22 cellular contexts compared by ENCODE assay signal in the genomic region with DNA sequence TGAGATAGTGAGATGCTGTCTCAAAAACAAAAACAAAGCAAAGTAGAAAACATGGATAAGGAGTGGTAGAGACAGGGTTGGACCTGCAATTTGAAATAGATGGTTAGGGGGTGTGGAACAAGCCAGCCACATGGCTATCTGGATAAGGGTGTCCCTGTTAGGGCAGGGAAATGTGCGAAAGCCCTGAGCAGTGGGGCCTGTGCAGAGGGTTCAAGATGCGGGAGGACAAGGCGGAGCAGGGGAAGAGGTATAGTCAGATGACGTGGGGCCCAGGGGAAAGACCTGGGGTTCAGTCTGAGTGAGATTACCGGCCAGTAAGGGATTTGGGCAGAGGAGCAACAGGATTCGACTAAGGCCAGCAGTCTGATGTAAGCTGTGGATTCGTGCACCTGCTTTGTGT. TPM values are rescaled to one million over a fixed set of nuclear protein-coding genes. Genes with fewer than 3 reads are reported as not detected.
DNase-seq lines count a peak whose midpoint lies in the region; ATAC-seq, FAIRE-seq and TF ChIP-seq lines count a peak whose summit lies in the region.
"Had no signal": no experiment of that assay in that cellular context is flagged by ENCODE, and none has a peak within 500 bp of the region (broad histone marks: within the 10 kb centered on the region; RNA-seq: fewer than 3 reads in every experiment).

No MANE protein-coding gene starts in this region.

- H4K20me1 ChIP-seq in mammary epithelial cell (ENCODE audit: insufficient read depth, low read length) (no peaks in the 10 kb centered on the region), keratinocyte (ENCODE audit: control insufficient read depth, extremely low read depth, insufficient read depth, low read length) (no peaks in the 10 kb centered on the region), smooth muscle cell (ENCODE audit: low read depth) (no peaks in the 10 kb centered on the region)
- H4K20me1 ChIP-seq: BLaER1 treated with 17β-estradiol and CSF1 and Interleukin-3, amounts not matched to agents 10 nM and 100 nM had no signal

- DNase-seq in mammary epithelial cell: no peak
- DNase-seq in breast epithelium (ENCODE audit: low spot score in 2 of 2): no peak
- no peak for DNase-seq in SJSA1 (ENCODE audit: low read depth in 1 of 2, low spot score in 2 of 2)
- no peak for DNase-seq in keratinocyte (ENCODE audit: low read depth, low spot score)
- no peak for DNase-seq in smooth muscle cell (lab: John Stamatoyannopoulos, UW; ENCODE audit: unreplicated experiment)
- DNase-seq in left lobe of liver (ENCODE audit: low spot score): no peak
- DNase-seq in stimulated activated CD4-positive, alpha-beta T cell treated with anti-CD3 and anti-CD28 coated beads, Interleukin-12 subunit alpha, Interleukin-12 subunit beta, amount 100 ng/mL, for 4 hours: no peak
- DNase-seq: GF-D8, NCI-H1048, NCI-H1436 treated with DMSO at 0.1 percent for 48 hours, NCI-H2081, NCI-H510A treated with DMSO at 0.1 percent for 48 hours, NCI-H82 had no signal

- peak overlapping the region; percentile 38 for H3K27ac ChIP-seq in mammary epithelial cell (ENCODE audit: insufficient read depth, low read depth, low read length)
- no peak overlapping the region for H3K27ac ChIP-seq in breast epithelium
- H3K27ac ChIP-seq in SJSA1: peak overlapping the region; percentile 42
- H3K27ac ChIP-seq in keratinocyte (ENCODE audit: control insufficient read depth, insufficient read depth, low read length): peak overlapping the region; percentile 19
- H3K27ac ChIP-seq in smooth muscle cell (ENCODE audit: low read depth): peak overlapping the region; percentile 65
- H3K27ac ChIP-seq: BLaER1 treated with 17β-estradiol and CSF1 and Interleukin-3, amounts not matched to agents 10 nM and 100 nM; KMS-11 had no signal

- peak overlapping the region; percentile 42 for H3K4me2 ChIP-seq in mammary epithelial cell (ENCODE audit: insufficient read depth, low read depth, low read length)
- H3K4me2 ChIP-seq in keratinocyte (ENCODE audit: control insufficient read depth, extremely low read depth, insufficient read depth, low read depth, low read length): peak overlapping the region; percentile 17
- peak overlapping the region; percentile 14 for H3K4me2 ChIP-seq in smooth muscle cell
- H3K4me2 ChIP-seq: BLaER1 treated with 17β-estradiol and CSF1 and Interleukin-3, amounts not matched to agents 10 nM and 100 nM; GM23338; KMS-11 had no signal

- H2AFZ ChIP-seq in mammary epithelial cell (ENCODE audit: low read depth, low read length) (no peak overlapping the region), keratinocyte (ENCODE audit: control insufficient read depth, low read length) (no peak overlapping the region), smooth muscle cell (ENCODE audit: low read depth) (no peak overlapping the region)
- H2AFZ ChIP-seq: GM23338 had no signal

- H3K4me1 ChIP-seq in mammary epithelial cell (ENCODE audit: insufficient read depth, low read length) (peaks cover 30% of the 10 kb centered on the region), breast epithelium (no peaks in the 10 kb centered on the region), SJSA1 (replicated peaks) (peaks cover 32% of the 10 kb centered on the region), keratinocyte (ENCODE audit: control insufficient read depth, extremely low read depth, insufficient read depth, low read length) (peaks cover 25% of the 10 kb centered on the region), smooth muscle cell (ENCODE audit: low read depth) (no peaks in the 10 kb centered on the region)

- H3K36me3 ChIP-seq in mammary epithelial cell (ENCODE audit: insufficient read depth, low read length) (no peaks in the 10 kb centered on the region), breast epithelium (no peaks in the 10 kb centered on the region), SJSA1 (no peaks in the 10 kb centered on the region), keratinocyte (ENCODE audit: control insufficient read depth in 2 of 2, extremely low read depth in 1 of 2, insufficient read depth in 2 of 2, low read length in 2 of 2) (no peaks in the 10 kb centered on the region), smooth muscle cell (ENCODE audit: low read depth) (no peaks in the 10 kb centered on the region)
- H3K36me3 ChIP-seq: BLaER1 treated with 17β-estradiol and CSF1 and Interleukin-3, amounts not matched to agents 10 nM and 100 nM had no signal

- FAIRE-seq in keratinocyte (lab: Jason Lieb, UNC): no peak
- FAIRE-seq: GM12891, GM18507, HepG2 had no signal

- H3K9me3 ChIP-seq in mammary epithelial cell (replicated peaks; ENCODE audit: insufficient read depth, low read length) (no peaks in the 10 kb centered on the region), breast epithelium (no peaks in the 10 kb centered on the region), SJSA1 (replicated peaks) (no peaks in the 10 kb centered on the region), keratinocyte (ENCODE audit: control insufficient read depth, low read depth, low read length) (no peaks in the 10 kb centered on the region), smooth muscle cell (replicated peaks; ENCODE audit: low read depth) (no peaks in the 10 kb centered on the region)
- H3K9me3 ChIP-seq: BLaER1 treated with 17β-estradiol and CSF1 and Interleukin-3, amounts not matched to agents 10 nM and 100 nM had no signal

- no TSS peak for BruUV-seq in mammary epithelial cell (replicated peaks; lab: Mats Ljungman, UMichigan)

- H3K9ac ChIP-seq in mammary epithelial cell (ENCODE audit: insufficient read depth, low read length) (no peak overlapping the region), keratinocyte (ENCODE audit: control insufficient read depth, extremely low read depth, insufficient read depth, low read length) (no peak overlapping the region), smooth muscle cell (ENCODE audit: low read depth) (peak overlapping the region; percentile 12)
- H3K9ac ChIP-seq: BLaER1 treated with 17β-estradiol and CSF1 and Interleukin-3, amounts not matched to agents 10 nM and 100 nM; KMS-11 had no signal

- no peaks in the 10 kb centered on the region for H3K79me2 ChIP-seq in mammary epithelial cell (ENCODE audit: insufficient read depth, low read length)
- H3K79me2 ChIP-seq in keratinocyte (ENCODE audit: control insufficient read depth, insufficient read depth, low read length): no peaks in the 10 kb centered on the region
- no peaks in the 10 kb centered on the region for H3K79me2 ChIP-seq in smooth muscle cell (ENCODE audit: low read depth)

- WGBS in mammary epithelial cell (ENCODE audit: low coverage, missing lambda C conversion rate): 86% methylated on average over 7 of the region's 7 CpGs
- WGBS in smooth muscle cell (ENCODE audit: low lambda C conversion rate): 92% methylated on average over 7 of the region's 7 CpGs

- CTCF ChIA-PET in mammary epithelial cell (lab: Charles Lee; ENCODE audit: low non-redundant PET): interaction anchor here (0.6 to 1.1 kb wide), 2 partner anchors 40 to 48 kb away, joined by 3 to 5 read pairs; no protein-coding TSS in a partner anchor

- no peaks in the 10 kb centered on the region for H3F3A ChIP-seq in smooth muscle cell (ENCODE audit: low read depth)

- in situ Hi-C loops in mammary epithelial cell (cut with MboI; ENCODE audit: low sequenced_read_pairs in 2 of 2): no loop called here

- H3K4me3 ChIP-seq in mammary epithelial cell (replicated peaks in 1 of 3; ENCODE audit: insufficient read depth in 1 of 3, low read depth in 2 of 3, low read length in 3 of 3) (no peak overlapping the region), breast epithelium (no peak overlapping the region), SJSA1 (no peak overlapping the region), keratinocyte (ENCODE audit: control insufficient read depth in 2 of 3, extremely low read depth in 1 of 3, insufficient read depth in 2 of 3, low read depth in 1 of 3, low read length in 3 of 3) (no peak overlapping the region), smooth muscle cell (no peak overlapping the region)
- H3K4me3 ChIP-seq: BLaER1 treated with 17β-estradiol and CSF1 and Interleukin-3, amounts not matched to agents 10 nM and 100 nM; GM23338 had no signal

- no peak for TF ChIP-seq POLR2A in breast epithelium (IDR thresholded peaks at IDR 0.05)

- TF ChIP-seq CTCF in mammary epithelial cell (conservative IDR thresholded peaks at IDR 0.05 in 1 of 2, IDR thresholded peaks at IDR 0.05 in 1 of 2; ENCODE audit: extremely low read depth in 1 of 2, insufficient read depth in 1 of 2, low read depth in 1 of 2, low read length in 2 of 2): no peak
- no peak for TF ChIP-seq CTCF in breast epithelium (IDR thresholded peaks at IDR 0.05)
- no peak for TF ChIP-seq CTCF in keratinocyte (optimal IDR thresholded peaks at IDR 0.05 in 1 of 3, IDR thresholded peaks at IDR 0.05 in 1 of 3, conservative IDR thresholded peaks at IDR 0.05 in 1 of 3; ENCODE audit: extremely low read depth in 1 of 3, insufficient read depth in 2 of 3, low read length in 3 of 3)
- TF ChIP-seq CTCF in smooth muscle cell (IDR thresholded peaks at IDR 0.05; ENCODE audit: borderline replicate concordance, insufficient read depth, poor library complexity, severe bottlenecking): no peak

- intact Hi-C loops in mammary epithelial cell (cut with micrococcal nuclease): no loop called here
- intact Hi-C loops in breast epithelium (cut with DNase I; ENCODE audit: low total_unique reads): no loop called here

- dilution Hi-C loops in mammary epithelial cell (cut with HindIII; ENCODE audit: low sequenced_read_pairs) (no loop called here), keratinocyte (cut with MboI; ENCODE audit: extremely low pct_ligation_motif_present, low sequenced_read_pairs) (no loop called here)

- H3K27me3 ChIP-seq in mammary epithelial cell (ENCODE audit: insufficient read depth, low read length) (no peaks in the 10 kb centered on the region), breast epithelium (no peaks in the 10 kb centered on the region), SJSA1 (replicated peaks) (no peaks in the 10 kb centered on the region), keratinocyte (ENCODE audit: control insufficient read depth, extremely low read depth, insufficient read depth, low read length) (no peaks in the 10 kb centered on the region), smooth muscle cell (ENCODE audit: low read depth) (no peaks in the 10 kb centered on the region)
- H3K27me3 ChIP-seq: BLaER1 treated with 17β-estradiol and CSF1 and Interleukin-3, amounts not matched to agents 10 nM and 100 nM had no signal

- H3K9me1 ChIP-seq in keratinocyte (ENCODE audit: control insufficient read depth, extremely low read depth, insufficient read depth, low read length): no peaks in the 10 kb centered on the region

- no peak for ATAC-seq in left lobe of liver
- ATAC-seq in HG03378 (IDR thresholded peaks at IDR 0.05; ENCODE audit: unreplicated experiment): no peak
- ATAC-seq: GM23338, HepG2, Right ventricle myocardium inferior had no signal

RNA-seq across cellular contexts. Expression of a gene that starts 18.4 kb away (rescaled TPM):
- under 1 TPM; 0.17 to 0.61 TPM for total RNA-seq in mammary epithelial cell
- polyA plus RNA-seq in mammary epithelial cell: 0.03 TPM
- not detected for polyA minus RNA-seq in mammary epithelial cell
- 1 to 10 TPM in 2 of 3 donors, not detected in 1; 1.6 to 2.9 TPM for total RNA-seq in breast epithelium
- total RNA-seq in SJSA1 (2014; rRNA removed; shearing (Covaris generic)): not detected in 2 replicates
- 0.18 to 0.46 TPM (median 0.18 TPM) in 3 replicates for polyA plus RNA-seq in keratinocyte
- not detected for polyA plus RNA-seq in keratinocyte (2011; ENCODE audit: low read depth)
- 0.04 TPM in 1 of 2 replicates, not detected in the other for polyA plus RNA-seq in keratinocyte (2011; cell fraction: cytosol; rRNA removed)
- 1.3 and 1.9 TPM in 2 replicates for polyA plus RNA-seq in keratinocyte (2011; cell fraction: nucleus; rRNA removed)
- polyA plus RNA-seq in keratinocyte (2012; ENCODE audit: low replicate concordance): 0.17 and 0.23 TPM in 2 replicates
- polyA minus RNA-seq in keratinocyte: 0.26 to 0.54 TPM in 2 of 3 replicates, not detected in the other
- polyA minus RNA-seq in keratinocyte (2011; cell fraction: cytosol; rRNA and poly(A)+ RNA removed): not detected
- 1.5 and 6.1 TPM in 2 replicates for polyA minus RNA-seq in keratinocyte (2011; cell fraction: nucleus; rRNA and poly(A)+ RNA removed)
- not detected in 2 replicates for total RNA-seq in smooth muscle cell
- polyA plus RNA-seq in smooth muscle cell: 4.2 TPM in 1 of 2 replicates, not detected in the other
- total RNA-seq in left lobe of liver: 0.33 TPM
- total RNA-seq: A172, HepG2, Right ventricle myocardium inferior had no signal
- polyA plus RNA-seq: HepG2 had no signal

Comparison
In these comparisons a context has a peak if more than half of its experiments do, and no peak if none do; other contexts are left out.
1. H3K27ac ChIP-seq: peak in mammary epithelial cell (single experiment), SJSA1 (single experiment), keratinocyte (single experiment) and smooth muscle cell (single experiment); none in breast epithelium (0 of 2).
2. Peak in every context shown above with its lines, with median percentiles within 50 percentile points of each other: H3K4me2 ChIP-seq.